In the genomic region with DNA sequence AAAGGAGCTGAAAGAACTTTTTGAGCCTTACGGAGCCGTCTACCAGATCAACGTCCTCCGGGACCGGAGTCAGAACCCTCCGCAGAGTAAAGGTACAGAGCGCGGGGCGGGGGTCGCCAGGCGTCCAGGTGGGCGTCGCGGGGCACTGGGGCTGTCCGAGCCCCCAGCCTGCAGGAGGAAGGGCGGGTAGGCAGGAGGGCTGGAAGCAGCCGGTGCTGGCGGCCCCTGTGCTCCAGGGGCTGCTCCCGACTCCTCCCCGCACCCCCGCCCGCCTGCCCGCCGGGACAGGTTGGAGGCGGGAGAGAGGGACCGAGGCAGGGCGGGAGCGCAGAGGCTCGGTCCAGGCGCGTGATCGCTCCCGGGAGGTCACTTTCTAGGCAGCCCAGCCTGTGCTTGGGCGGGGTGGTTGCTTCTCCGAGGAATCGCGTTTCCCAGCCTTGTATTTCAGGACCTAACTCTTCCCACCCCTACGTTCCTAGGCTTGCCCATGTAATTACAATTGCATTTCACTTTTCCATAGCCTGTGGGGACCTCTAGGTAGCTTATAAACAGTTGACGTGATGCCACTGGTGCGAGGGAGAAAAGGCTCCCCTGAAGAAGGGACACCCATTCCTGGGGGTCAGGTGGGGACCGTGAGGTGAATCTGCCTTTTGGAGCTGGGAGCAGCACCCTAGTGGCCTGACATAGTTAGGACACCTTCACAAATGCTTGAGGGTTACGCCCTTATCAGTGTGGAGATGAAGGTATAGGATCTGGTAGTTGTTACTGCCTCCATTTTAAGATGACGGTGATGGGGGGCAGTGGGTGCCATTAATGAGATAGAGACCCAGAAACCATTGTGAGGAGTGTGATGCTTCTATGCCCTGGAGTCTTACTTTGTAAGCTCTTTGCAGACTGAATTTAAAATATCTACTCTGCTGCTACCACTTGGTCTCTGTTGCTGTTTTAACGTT, we compare ENCODE assay signal across 1 cellular context.
TF ChIP-seq lines count a peak whose summit lies in the region.

No MANE protein-coding gene starts in this region.

TF ChIP-seq in neural cell, 6 proteins besides CTCF, POLR2A, EP300 and RAD21:
- no peak for TF ChIP-seq MXI1 (conservative IDR thresholded peaks at IDR 0.05; ENCODE audit: poor library complexity, severe bottlenecking)
- peak; percentile 50 for TF ChIP-seq POLR2AphosphoS5 (IDR thresholded peaks at IDR 0.05)
- no peak for TF ChIP-seq EZH2 (IDR thresholded peaks at IDR 0.05; ENCODE audit: borderline replicate concordance, insufficient read depth, low read length, poor library complexity, severe bottlenecking)
- peak; percentile 44 for TF ChIP-seq TAF1 (IDR thresholded peaks at IDR 0.05; ENCODE audit: low read depth)
- TF ChIP-seq SMC3 (conservative IDR thresholded peaks at IDR 0.05; ENCODE audit: poor library complexity), result peak; percentile 73
- TF ChIP-seq, protein P1, sequence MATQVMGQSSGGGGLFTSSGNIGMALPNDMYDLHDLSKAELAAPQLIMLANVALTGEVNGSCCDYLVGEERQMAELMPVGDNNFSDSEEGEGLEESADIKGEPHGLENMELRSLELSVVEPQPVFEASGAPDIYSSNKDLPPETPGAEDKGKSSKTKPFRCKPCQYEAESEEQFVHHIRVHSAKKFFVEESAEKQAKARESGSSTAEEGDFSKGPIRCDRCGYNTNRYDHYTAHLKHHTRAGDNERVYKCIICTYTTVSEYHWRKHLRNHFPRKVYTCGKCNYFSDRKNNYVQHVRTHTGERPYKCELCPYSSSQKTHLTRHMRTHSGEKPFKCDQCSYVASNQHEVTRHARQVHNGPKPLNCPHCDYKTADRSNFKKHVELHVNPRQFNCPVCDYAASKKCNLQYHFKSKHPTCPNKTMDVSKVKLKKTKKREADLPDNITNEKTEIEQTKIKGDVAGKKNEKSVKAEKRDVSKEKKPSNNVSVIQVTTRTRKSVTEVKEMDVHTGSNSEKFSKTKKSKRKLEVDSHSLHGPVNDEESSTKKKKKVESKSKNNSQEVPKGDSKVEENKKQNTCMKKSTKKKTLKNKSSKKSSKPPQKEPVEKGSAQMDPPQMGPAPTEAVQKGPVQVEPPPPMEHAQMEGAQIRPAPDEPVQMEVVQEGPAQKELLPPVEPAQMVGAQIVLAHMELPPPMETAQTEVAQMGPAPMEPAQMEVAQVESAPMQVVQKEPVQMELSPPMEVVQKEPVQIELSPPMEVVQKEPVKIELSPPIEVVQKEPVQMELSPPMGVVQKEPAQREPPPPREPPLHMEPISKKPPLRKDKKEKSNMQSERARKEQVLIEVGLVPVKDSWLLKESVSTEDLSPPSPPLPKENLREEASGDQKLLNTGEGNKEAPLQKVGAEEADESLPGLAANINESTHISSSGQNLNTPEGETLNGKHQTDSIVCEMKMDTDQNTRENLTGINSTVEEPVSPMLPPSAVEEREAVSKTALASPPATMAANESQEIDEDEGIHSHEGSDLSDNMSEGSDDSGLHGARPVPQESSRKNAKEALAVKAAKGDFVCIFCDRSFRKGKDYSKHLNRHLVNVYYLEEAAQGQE (IDR thresholded peaks at IDR 0.05; ENCODE audit: borderline replicate concordance), result peak; percentile 66
